Comparison of ENCODE assay signal across 11 cellular contexts in genomic region chr10:26738354-26738753, GRCh38. TPM values are rescaled to one million over a fixed set of nuclear protein-coding genes. Genes with fewer than 3 reads are reported as not detected.
DNase-seq lines count a peak whose midpoint lies in the region; ATAC-seq, FAIRE-seq and TF ChIP-seq lines count a peak whose summit lies in the region.
"Had no signal": no experiment of that assay in that cellular context is flagged by ENCODE, and none has a peak within 500 bp of the region (broad histone marks: within the 10 kb centered on the region; RNA-seq: fewer than 3 reads in every experiment).

No MANE protein-coding gene starts in this region.

- POLR2A ChIA-PET in CD8-positive, alpha-beta memory T cell (lab: Charles Lee): no interaction called here
- POLR2A ChIA-PET in HepG2 (lab: Yijun Ruan, JAX): no interaction called here
- POLR2A ChIA-PET in SK-N-SH (lab: Yijun Ruan, JAX): no interaction called here

- H3K9ac ChIP-seq in KMS-11 (peak overlapping the region; percentile 69), astrocyte (ENCODE audit: low read length) (no peak overlapping the region), HepG2 (ENCODE audit: insufficient read depth, low read depth, low read length) (no peak overlapping the region), SK-N-SH (no peak overlapping the region)

- intact Hi-C loops in HepG2 (cut with micrococcal nuclease; ENCODE audit: unreplicated experiment): no loop called here

- 0 out of 2 replicates have a peak, but pooled peaks have one; percentile 13 for TF ChIP-seq CTCF in KMS-11 (conservative IDR thresholded peaks at IDR 0.05; ENCODE audit: low read depth, low read length)
- TF ChIP-seq CTCF in astrocyte (IDR thresholded peaks at IDR 0.05; ENCODE audit: insufficient read depth, low read depth, low read length): no peak
- TF ChIP-seq CTCF in HepG2 (CRISPR knock-in tag; IDR thresholded peaks at IDR 0.05): no peak
- no peak for TF ChIP-seq CTCF in SK-N-SH (IDR thresholded peaks at IDR 0.05)

- no peaks in the 10 kb centered on the region for H3K27me3 ChIP-seq in CD8-positive, alpha-beta memory T cell (ENCODE audit: insufficient read depth, low read length, poor library complexity, severe bottlenecking)
- H3K27me3 ChIP-seq in KMS-11 (ENCODE audit: insufficient read depth, low read depth): no peaks in the 10 kb centered on the region
- H3K27me3 ChIP-seq in astrocyte (ENCODE audit: insufficient read depth, low read length): no peaks in the 10 kb centered on the region
- no peaks in the 10 kb centered on the region for H3K27me3 ChIP-seq in HepG2 (ENCODE audit: control insufficient read depth in 1 of 2, insufficient read depth in 2 of 2, low read length in 2 of 2)
- H3K27me3 ChIP-seq in SK-N-SH (ENCODE audit: insufficient read depth): no peaks in the 10 kb centered on the region

- TF ChIP-seq EP300 in HepG2 (IDR thresholded peaks at IDR 0.05; ENCODE audit: low read depth in 2 of 2, low read length in 2 of 2) (no peak), HepG2 (CRISPR knock-in tag; IDR thresholded peaks at IDR 0.05; ENCODE audit: borderline replicate concordance) (no peak), SK-N-SH (IDR thresholded peaks at IDR 0.05; ENCODE audit: borderline replicate concordance in 1 of 2, low read depth in 1 of 2, low read length in 1 of 2) (no peak)

- in situ Hi-C loops in HepG2 (cut with HindIII; ENCODE audit: extremely low pct_ligation_motif_present, low pct_unique_long_range_greater_than_20kb): no loop called here

- no peak for DNase-seq in CD8-positive, alpha-beta memory T cell
- DNase-seq in astrocyte (ENCODE audit: low read depth): no peak
- peak; percentile 12 for DNase-seq in HepG2 (ENCODE audit: low spot score)
- no peak for DNase-seq in C1 segment of cervical spinal cord (lab: John Stamatoyannopoulos, UW)
- DNase-seq in SK-N-SH: no peak
- no peak for DNase-seq in NCI-H2196 (lab: John Stamatoyannopoulos, UW; ENCODE audit: unreplicated experiment)
- DNase-seq in HCEC 1CT: no peak
- DNase-seq: COR-L47 had no signal

- WGBS in HepG2 (ENCODE audit: low lambda C conversion rate): 35% methylated on average over 2 of the region's 2 CpGs
- 91% methylated on average over 2 of the region's 2 CpGs for WGBS in SK-N-SH (ENCODE audit: low lambda C conversion rate)

- H4K20me1 ChIP-seq in KMS-11 (ENCODE audit: insufficient read depth): no peaks in the 10 kb centered on the region
- no peaks in the 10 kb centered on the region for H4K20me1 ChIP-seq in astrocyte (ENCODE audit: insufficient read depth, low read length)
- H4K20me1 ChIP-seq in HepG2 (ENCODE audit: insufficient read depth, low read length): no peaks in the 10 kb centered on the region
- no peaks in the 10 kb centered on the region for H4K20me1 ChIP-seq in SK-N-SH (ENCODE audit: insufficient read depth)

- no peak overlapping the region for H3K27ac ChIP-seq in CD8-positive, alpha-beta memory T cell (ENCODE audit: low read depth, low read length)
- peak overlapping the region; percentile 96 for H3K27ac ChIP-seq in KMS-11
- H3K27ac ChIP-seq in astrocyte (ENCODE audit: low read depth, low read length): no peak overlapping the region
- peak overlapping the region; percentile 11 for H3K27ac ChIP-seq in HepG2 (ENCODE audit: extremely low read length, insufficient read depth, low read length)
- no peak overlapping the region for H3K27ac ChIP-seq in SK-N-SH (ENCODE audit: low read depth in 2 of 2, low read length in 1 of 2)

- no peak overlapping the region for H3K4me3 ChIP-seq in CD8-positive, alpha-beta memory T cell (ENCODE audit: low read length)
- H3K4me3 ChIP-seq in KMS-11 (IDR thresholded peaks at IDR 0.05; ENCODE audit: insufficient read depth, low read depth, low read length) (no peak overlapping the region), astrocyte (ENCODE audit: insufficient read depth, low read depth, low read length) (no peak overlapping the region), HepG2 (replicated peaks in 1 of 3; ENCODE audit: insufficient read depth in 1 of 3, low read depth in 2 of 3, low read length in 3 of 3) (no peak overlapping the region), SK-N-SH (ENCODE audit: low read depth in 2 of 2, low read length in 1 of 2) (no peak overlapping the region)

- no peak overlapping the region for H2AFZ ChIP-seq in KMS-11 (ENCODE audit: low read depth)
- no peak overlapping the region for H2AFZ ChIP-seq in astrocyte (ENCODE audit: low read depth, low read length)
- H2AFZ ChIP-seq in HepG2 (ENCODE audit: low read length): no peak overlapping the region
- no peak overlapping the region for H2AFZ ChIP-seq in SK-N-SH (ENCODE audit: low read depth)

- H3F3A ChIP-seq in SK-N-SH (replicated peaks; ENCODE audit: insufficient read depth): no peaks in the 10 kb centered on the region

- H3K4me2 ChIP-seq in KMS-11: peak overlapping the region; percentile 97
- no peak overlapping the region for H3K4me2 ChIP-seq in astrocyte (ENCODE audit: low read length)
- H3K4me2 ChIP-seq in HepG2 (ENCODE audit: low read depth, low read length): peak overlapping the region; percentile 18
- H3K4me2 ChIP-seq in SK-N-SH: no peak overlapping the region

- BruUV-seq in HepG2 (replicated peaks; lab: Mats Ljungman, UMichigan): no TSS peak

- H3K79me2 ChIP-seq in KMS-11 (ENCODE audit: insufficient read depth, low read depth) (no peaks in the 10 kb centered on the region), astrocyte (ENCODE audit: insufficient read depth, low read length) (no peaks in the 10 kb centered on the region), HepG2 (ENCODE audit: insufficient read depth, low read length) (no peaks in the 10 kb centered on the region), SK-N-SH (ENCODE audit: insufficient read depth) (no peaks in the 10 kb centered on the region)

- H3K9me2 ChIP-seq in SK-N-SH: no peaks in the 10 kb centered on the region

- H3K4me1 ChIP-seq in CD8-positive, alpha-beta memory T cell (ENCODE audit: insufficient read depth, low read length): no peaks in the 10 kb centered on the region
- H3K4me1 ChIP-seq in KMS-11 (ENCODE audit: low read depth, poor library complexity, severe bottlenecking) (peaks cover 58% of the 10 kb centered on the region), astrocyte (ENCODE audit: insufficient read depth, low read length) (peaks cover 8% of the 10 kb centered on the region), HepG2 (ENCODE audit: insufficient read depth, low read length) (peaks cover 46% of the 10 kb centered on the region), SK-N-SH (ENCODE audit: control insufficient read depth in 1 of 2, insufficient read depth in 2 of 2, low read depth in 1 of 2, low read length in 1 of 2) (no peaks in the 10 kb centered on the region)

- H3K27me3 Mint-ChIP-seq in CD8-positive, alpha-beta memory T cell: peaks cover 0 to 2% of the 10 kb centered on the region in 2 donors
- H3K27me3 Mint-ChIP-seq in astrocyte (ENCODE audit: low read depth, unreplicated experiment): no peaks in the 10 kb centered on the region

- H3K36me3 ChIP-seq in CD8-positive, alpha-beta memory T cell (ENCODE audit: insufficient read depth, low read length): no peaks in the 10 kb centered on the region
- H3K36me3 ChIP-seq in KMS-11 (ENCODE audit: insufficient read depth) (no peaks in the 10 kb centered on the region; the same call in 1 of the 2 replicates), astrocyte (ENCODE audit: insufficient read depth, low read length) (peaks cover 30% of the 10 kb centered on the region), HepG2 (replicated peaks in 1 of 2; ENCODE audit: control insufficient read depth in 1 of 2, insufficient read depth in 2 of 2, low read length in 2 of 2) (peaks cover 8 to 48% of the 10 kb centered on the region in 2 experiments; a peak in 4 of 5 replicates), SK-N-SH (replicated peaks in 1 of 2; ENCODE audit: control insufficient read depth in 1 of 2, insufficient read depth in 2 of 2, low read length in 1 of 2) (peaks cover 30 to 66% of the 10 kb centered on the region in 2 experiments)

- no peak for ATAC-seq in HepG2

- peak overlapping the region in 6 of 8 donors; percentile 3 to 74 (median 54) for H3K27ac Mint-ChIP-seq in CD8-positive, alpha-beta memory T cell
- peak overlapping the region; percentile 27 for H3K27ac Mint-ChIP-seq in astrocyte (ENCODE audit: unreplicated experiment)
- H3K27ac Mint-ChIP-seq: nephron had no signal

- H3K9me3 ChIP-seq in CD8-positive, alpha-beta memory T cell (ENCODE audit: low read length): no peaks in the 10 kb centered on the region
- H3K9me3 ChIP-seq in astrocyte (ENCODE audit: insufficient read depth, low read depth, low read length): no peaks in the 10 kb centered on the region
- no peaks in the 10 kb centered on the region for H3K9me3 ChIP-seq in HepG2 (ENCODE audit: low read length)
- no peaks in the 10 kb centered on the region for H3K9me3 ChIP-seq in SK-N-SH

- CTCF ChIA-PET in CD8-positive, alpha-beta memory T cell (lab: Charles Lee): interaction anchor here (3.4 kb wide), 1 partner anchor 12 kb away, joined by 15 read pairs; no protein-coding TSS in a partner anchor
- CTCF ChIA-PET in HepG2 (lab: Yijun Ruan, JAX; ENCODE audit: low intra/inter-chr PET ratio, low total read pairs) (no interaction called here), SK-N-SH (lab: Yijun Ruan, JAX) (interaction anchor here (3.0 kb wide), 1 partner anchor 12 kb away, joined by 18 read pairs; no protein-coding TSS in a partner anchor)

- TF ChIP-seq POLR2A in HepG2 (IDR thresholded peaks at IDR 0.05; ENCODE audit: insufficient read depth in 1 of 2, low read depth in 2 of 2, low read length in 2 of 2): no peak

- no peak overlapping the region for H3K4me3 Mint-ChIP-seq in CD8-positive, alpha-beta memory T cell
- H3K4me3 Mint-ChIP-seq in astrocyte (ENCODE audit: unreplicated experiment): no peak overlapping the region
- H3K4me3 Mint-ChIP-seq: nephron had no signal

- TF ChIP-seq RAD21 in HepG2 (CRISPR knock-in tag; IDR thresholded peaks at IDR 0.05) (no peak), SK-N-SH (IDR thresholded peaks at IDR 0.05; ENCODE audit: low read length) (no peak)

- no peak for FAIRE-seq in astrocyte (lab: Jason Lieb, UNC)
- peak; percentile 12 for FAIRE-seq in HepG2 (lab: Jason Lieb, UNC)
- FAIRE-seq: RCC 7860 had no signal

- H3K9me3 Mint-ChIP-seq in CD8-positive, alpha-beta memory T cell: no peaks in the 10 kb centered on the region
- H3K9me3 Mint-ChIP-seq in astrocyte (ENCODE audit: unreplicated experiment): no peaks in the 10 kb centered on the region
- H3K9me3 Mint-ChIP-seq: nephron had no signal

- peaks cover 3 to 22% (median 20%) of the 10 kb centered on the region in 3 donors for H3K4me1 Mint-ChIP-seq in CD8-positive, alpha-beta memory T cell
- H3K4me1 Mint-ChIP-seq in astrocyte (ENCODE audit: low read depth, unreplicated experiment): peaks cover 11% of the 10 kb centered on the region
- H3K4me1 Mint-ChIP-seq: nephron had no signal

- peaks cover 5 to 47% (median 13%) of the 10 kb centered on the region in 3 donors for H3K36me3 Mint-ChIP-seq in CD8-positive, alpha-beta memory T cell
- H3K36me3 Mint-ChIP-seq in astrocyte (ENCODE audit: low read depth, unreplicated experiment): peaks cover 8% of the 10 kb centered on the region

RNA-seq across cellular contexts. Expression of gene PDSS1, which starts 40.9 kb away (rescaled TPM):
- 10 to 100 TPM; 32.0 to 34.7 TPM for total RNA-seq in CD8-positive, alpha-beta memory T cell
- 3.0 TPM for polyA plus RNA-seq in CD8-positive, alpha-beta memory T cell
- total RNA-seq in astrocyte (7.1 and 9.6 TPM in 2 replicates), HepG2 (2016; rRNA removed; fragmentation: Illumina TruSeq; extraction: Trizol) (19.3 and 23.0 TPM in 2 replicates)
- 8.9 and 10.4 TPM in 2 replicates for total RNA-seq in HepG2 (2016; cell fraction: cytosol; rRNA removed; fragmentation: Illumina TruSeq; extraction: Trizol; ENCODE audit: low read depth)
- 18.1 and 24.0 TPM in 2 replicates for total RNA-seq in HepG2 (2016; cell fraction: insoluble cytoplasmic fraction; rRNA removed; fragmentation: Illumina TruSeq; extraction: Trizol)
- total RNA-seq in HepG2 (2016; cell fraction: membrane; rRNA removed; fragmentation: Illumina TruSeq; extraction: Trizol): 13.9 and 14.1 TPM in 2 replicates
- 18.5 and 18.6 TPM in 2 replicates for total RNA-seq in HepG2 (2016; cell fraction: nucleus; rRNA removed; fragmentation: Illumina TruSeq; extraction: Trizol)
- polyA plus RNA-seq in HepG2 (2011; rRNA removed) (14.9 and 18.7 TPM in 2 replicates), SK-N-SH (2012; rRNA removed) (14.9 and 18.5 TPM in 2 replicates)
- 12.4 and 13.6 TPM in 2 replicates for polyA plus RNA-seq in HepG2 (2011; cell fraction: cytosol; rRNA removed)
- polyA plus RNA-seq in HepG2 (2011; cell fraction: nucleus; rRNA removed): 11.2 and 14.0 TPM in 2 replicates
- polyA plus RNA-seq in HepG2 (2012): 7.2 and 8.5 TPM in 2 replicates
- polyA plus RNA-seq in HepG2 (2016; cell fraction: cytosol; fragmentation: Illumina TruSeq; extraction: Trizol; ENCODE audit: low read depth): 7.5 and 8.0 TPM in 2 replicates
- 23.8 and 26.4 TPM in 2 replicates for polyA plus RNA-seq in HepG2 (2016; cell fraction: insoluble cytoplasmic fraction; fragmentation: Illumina TruSeq; extraction: Trizol; ENCODE audit: low read depth)
- polyA plus RNA-seq in HepG2 (2016; cell fraction: membrane; fragmentation: Illumina TruSeq; extraction: Trizol; ENCODE audit: low read depth): 11.8 and 11.9 TPM in 2 replicates
- polyA plus RNA-seq in HepG2 (2016; cell fraction: nucleus; fragmentation: Illumina TruSeq; extraction: Trizol; ENCODE audit: insufficient read depth, low read depth): 30.9 and 33.0 TPM in 2 replicates
- polyA minus RNA-seq in HepG2 (2011; rRNA and poly(A)+ RNA removed; ENCODE audit: low replicate concordance): 12.9 and 16.6 TPM in 2 replicates
- 3.7 and 8.4 TPM in 2 replicates for polyA minus RNA-seq in HepG2 (2011; cell fraction: cytosol; rRNA and poly(A)+ RNA removed)
- polyA minus RNA-seq in HepG2 (2011; cell fraction: nucleus; rRNA and poly(A)+ RNA removed): 16.9 and 20.2 TPM in 2 replicates
- 15.0 and 16.7 TPM in 2 replicates for polyA plus RNA-seq in SK-N-SH (2012; cell fraction: cytosol; rRNA removed)
- polyA plus RNA-seq in SK-N-SH (2012; cell fraction: nucleus; rRNA removed): 16.0 and 20.9 TPM in 2 replicates

Comparison
In these comparisons a context has a peak if more than half of its experiments do, and no peak if none do; other contexts are left out.
1. H3K27ac ChIP-seq: peak in KMS-11 (single experiment) and HepG2 (single experiment); none in CD8-positive, alpha-beta memory T cell (single experiment), astrocyte (single experiment) and SK-N-SH (0 of 2).
2. H3K4me2 ChIP-seq: peak in KMS-11 (single experiment) and HepG2 (single experiment); none in astrocyte (single experiment) and SK-N-SH (single experiment).